1 cellular context compared by ENCODE assay signal in the genomic region with DNA sequence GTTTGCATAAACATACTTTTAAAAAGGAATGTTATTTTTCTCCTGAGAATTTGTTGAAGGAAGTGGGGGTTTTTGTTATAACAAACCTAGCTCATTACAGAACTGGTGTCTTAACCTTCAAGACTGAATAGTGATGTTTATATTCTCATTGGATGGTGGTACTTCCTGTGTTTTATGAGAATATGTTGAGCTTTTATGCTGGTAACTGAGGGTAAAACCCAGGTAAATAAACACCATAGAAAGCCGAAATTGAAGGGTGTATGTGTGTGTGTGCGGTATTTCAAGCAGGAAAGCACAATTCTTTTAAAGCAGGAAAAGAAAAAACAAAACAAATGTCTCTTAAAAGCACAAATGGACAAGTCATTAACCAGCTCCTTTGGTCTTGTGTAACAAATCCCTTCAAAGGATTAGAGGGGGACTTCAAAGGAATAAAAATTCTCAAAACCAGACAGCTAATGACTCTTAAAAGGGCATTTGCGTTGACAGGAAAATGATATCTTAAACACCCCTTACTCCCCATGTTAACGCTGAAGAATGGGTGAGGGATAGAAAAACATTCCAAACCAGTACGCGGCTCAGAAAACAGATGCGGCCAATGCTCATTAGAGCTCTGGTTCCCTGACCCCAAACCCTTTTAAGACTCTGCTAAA.
TF ChIP-seq lines count a peak whose summit lies in the region.

No MANE protein-coding gene starts in this region.

TF ChIP-seq in K562, 482 proteins besides CTCF, POLR2A, EP300 and RAD21:
- TF ChIP-seq MYC (IDR thresholded peaks at IDR 0.05; ENCODE audit: low read depth, low read length) (no peak), MYC (CRISPR knock-in tag; IDR thresholded peaks at IDR 0.05; ENCODE audit: borderline replicate concordance, low read depth) (no peak), XRCC5 (IDR thresholded peaks at IDR 0.05; ENCODE audit: low read depth, low read length) (no peak), TEAD4 (IDR thresholded peaks at IDR 0.05; ENCODE audit: low read length) (no peak), TEAD4 (CRISPR knock-in tag; IDR thresholded peaks at IDR 0.05; ENCODE audit: borderline replicate concordance) (no peak), PREB (CRISPR knock-in tag; IDR thresholded peaks at IDR 0.05) (no peak), FUS (optimal IDR thresholded peaks at IDR 0.05; ENCODE audit: low read depth, low read length) (no peak), KLF13 (tag; IDR thresholded peaks at IDR 0.05; ENCODE audit: borderline replicate concordance, low read depth) (no peak), CEBPB (tag; IDR thresholded peaks at IDR 0.05) (no peak), SMARCC2 (IDR thresholded peaks at IDR 0.05; ENCODE audit: low read depth) (no peak), ELF4 (CRISPR knock-in tag; IDR thresholded peaks at IDR 0.05) (no peak), CREBBP (IDR thresholded peaks at IDR 0.05; ENCODE audit: low read depth, low read length) (no peak), NR4A1 (CRISPR knock-in tag; IDR thresholded peaks at IDR 0.05) (no peak), NR4A1 (tag; IDR thresholded peaks at IDR 0.05) (no peak), PHF20 (IDR thresholded peaks at IDR 0.05; ENCODE audit: partially characterized antibody) (no peak), ZNF431 (CRISPR knock-in tag; IDR thresholded peaks at IDR 0.05) (no peak), HCFC1 (IDR thresholded peaks at IDR 0.05; ENCODE audit: low read depth, low read length) (no peak), POLR2H (tag; IDR thresholded peaks at IDR 0.05; ENCODE audit: low read depth) (0 out of 2 replicates have a peak, but pooled peaks have one; percentile 43)
- TF ChIP-seq, protein P1, sequence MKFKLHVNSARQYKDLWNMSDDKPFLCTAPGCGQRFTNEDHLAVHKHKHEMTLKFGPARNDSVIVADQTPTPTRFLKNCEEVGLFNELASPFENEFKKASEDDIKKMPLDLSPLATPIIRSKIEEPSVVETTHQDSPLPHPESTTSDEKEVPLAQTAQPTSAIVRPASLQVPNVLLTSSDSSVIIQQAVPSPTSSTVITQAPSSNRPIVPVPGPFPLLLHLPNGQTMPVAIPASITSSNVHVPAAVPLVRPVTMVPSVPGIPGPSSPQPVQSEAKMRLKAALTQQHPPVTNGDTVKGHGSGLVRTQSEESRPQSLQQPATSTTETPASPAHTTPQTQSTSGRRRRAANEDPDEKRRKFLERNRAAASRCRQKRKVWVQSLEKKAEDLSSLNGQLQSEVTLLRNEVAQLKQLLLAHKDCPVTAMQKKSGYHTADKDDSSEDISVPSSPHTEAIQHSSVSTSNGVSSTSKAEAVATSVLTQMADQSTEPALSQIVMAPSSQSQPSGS (CRISPR knock-in tag; IDR thresholded peaks at IDR 0.05): no peak
- TF ChIP-seq, protein P2, sequence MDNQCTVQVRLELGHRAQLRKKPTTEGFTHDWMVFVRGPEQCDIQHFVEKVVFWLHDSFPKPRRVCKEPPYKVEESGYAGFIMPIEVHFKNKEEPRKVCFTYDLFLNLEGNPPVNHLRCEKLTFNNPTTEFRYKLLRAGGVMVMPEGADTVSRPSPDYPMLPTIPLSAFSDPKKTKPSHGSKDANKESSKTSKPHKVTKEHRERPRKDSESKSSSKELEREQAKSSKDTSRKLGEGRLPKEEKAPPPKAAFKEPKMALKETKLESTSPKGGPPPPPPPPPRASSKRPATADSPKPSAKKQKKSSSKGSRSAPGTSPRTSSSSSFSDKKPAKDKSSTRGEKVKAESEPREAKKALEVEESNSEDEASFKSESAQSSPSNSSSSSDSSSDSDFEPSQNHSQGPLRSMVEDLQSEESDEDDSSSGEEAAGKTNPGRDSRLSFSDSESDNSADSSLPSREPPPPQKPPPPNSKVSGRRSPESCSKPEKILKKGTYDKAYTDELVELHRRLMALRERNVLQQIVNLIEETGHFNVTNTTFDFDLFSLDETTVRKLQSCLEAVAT (IDR thresholded peaks at IDR 0.05): peak in 1 of 2 experiments; percentile 12; a peak in 1 of 4 replicates
TF ChIP-seq in K562: peak in this region for 2.
